ENCODE assay signal across 7 cellular contexts in the genomic region with DNA sequence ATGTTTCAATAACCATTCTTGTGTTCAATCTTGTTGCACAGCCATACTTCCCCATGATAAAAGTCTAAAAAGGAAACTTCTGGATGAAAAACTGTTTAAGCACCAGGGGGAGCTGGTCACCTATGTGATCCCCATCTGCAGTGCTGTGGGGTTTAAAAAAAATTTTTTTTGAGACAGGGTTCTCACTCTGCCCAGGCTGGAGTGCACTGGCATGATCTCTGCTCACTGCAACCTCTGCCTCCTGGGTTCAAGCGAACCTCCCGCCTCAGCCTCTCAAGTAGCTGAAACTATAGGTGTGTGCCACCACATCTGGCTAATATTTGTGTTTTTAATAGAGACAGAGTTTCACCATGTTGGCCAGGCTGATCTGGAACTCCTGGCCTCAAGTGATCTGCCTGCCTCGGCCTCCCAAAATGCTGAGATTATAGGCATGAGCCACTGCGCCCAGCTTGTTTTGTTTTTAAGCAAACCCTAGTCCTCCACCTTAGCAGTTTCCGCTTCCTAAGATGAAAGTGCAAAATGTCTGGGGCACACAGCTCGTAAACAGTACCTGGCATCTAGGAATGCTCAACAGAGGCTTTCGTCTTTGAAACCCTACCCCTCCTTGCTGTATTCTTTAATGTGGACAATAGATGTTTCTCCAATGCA. TPM values are rescaled to one million over a fixed set of nuclear protein-coding genes. Genes with fewer than 3 reads are reported as not detected.
DNase-seq lines count a peak whose midpoint lies in the region; ATAC-seq, FAIRE-seq and TF ChIP-seq lines count a peak whose summit lies in the region.

No MANE protein-coding gene starts in this region.

- peaks cover 7% of the 10 kb centered on the region; the same call in 1 of the 2 replicates for H3K9me3 Mint-ChIP-seq in WTC11

- H3K14ac ChIP-seq in trophoblast cell (ENCODE audit: low read length), result no peak overlapping the region

- peak; percentile 52 for TF ChIP-seq CTCF in WTC11 (IDR thresholded peaks at IDR 0.05)

- peaks cover 4% of the 10 kb centered on the region; the same call in 1 of the 2 replicates for H3K4me1 Mint-ChIP-seq in WTC11

- peak; percentile 90 for FAIRE-seq in G401.6 (lab: Jason Lieb, UNC)

- no CpG with 5 or more reads among the region's 7 CpGs for WGBS in trophoblast cell (ENCODE audit: extremely low coverage, insufficient coverage, insufficient read length)

- no peak overlapping the region for H2BK120ac ChIP-seq in trophoblast cell (ENCODE audit: insufficient read depth, low read length, poor library complexity)

- no peaks in the 10 kb centered on the region for H3K9me3 ChIP-seq in trophoblast cell (ENCODE audit: insufficient read depth, low read depth, low read length)

- no peak overlapping the region for H2BK12ac ChIP-seq in trophoblast cell (ENCODE audit: low read length)

- no peak overlapping the region for H3K9ac ChIP-seq in trophoblast cell (ENCODE audit: low read length)

- no peak overlapping the region for H3K18ac ChIP-seq in trophoblast cell (ENCODE audit: low read length)

- H3K79me2 ChIP-seq in trophoblast cell (ENCODE audit: control insufficient read depth, insufficient read depth, low read length, poor library complexity), result no peaks in the 10 kb centered on the region

- no peak overlapping the region for H3K4ac ChIP-seq in trophoblast cell (ENCODE audit: low read depth, low read length)

- H3K27ac ChIP-seq in trophoblast cell (ENCODE audit: low read depth, low read length), result no peak overlapping the region

- no peak overlapping the region for H4K12ac ChIP-seq in trophoblast cell (ENCODE audit: low read depth, low read length)

- CTCF ChIA-PET in WTC11 (lab: Charles Lee), result interaction anchor here (0.6 to 2.8 kb wide), 11 partner anchors 8 to 1217 kb away, joined by 3 to 17 read pairs (median 4); no protein-coding TSS in a partner anchor

- H4K91ac ChIP-seq in trophoblast cell (ENCODE audit: low read depth, low read length), result no peak overlapping the region

- no peak overlapping the region for H3K4me2 ChIP-seq in trophoblast cell (ENCODE audit: low read length)

- H3K27me3 Mint-ChIP-seq in WTC11 (ENCODE audit: low read depth), result no peaks in the 10 kb centered on the region

- no peak overlapping the region for H3K27ac Mint-ChIP-seq in WTC11

- H2AFZ ChIP-seq in trophoblast cell (ENCODE audit: insufficient read depth, low read length, poor library complexity), result no peak overlapping the region

- no peak overlapping the region for H2AK5ac ChIP-seq in trophoblast cell (ENCODE audit: low read length)

- H3K36me3 ChIP-seq in trophoblast cell (ENCODE audit: control insufficient read depth in 1 of 2, insufficient read depth in 2 of 2, low read length in 2 of 2), result no peaks in the 10 kb centered on the region

- no peak overlapping the region for H4K8ac ChIP-seq in trophoblast cell (ENCODE audit: low read depth, low read length)

- ATAC-seq in GM21786 (IDR thresholded peaks at IDR 0.05; ENCODE audit: unreplicated experiment) (peak; percentile 79), WTC11 (peak; percentile 83), esophagus mucosa (peak; percentile 57)

- H3K27me3 ChIP-seq in trophoblast cell (ENCODE audit: insufficient read depth, low read length), result no peaks in the 10 kb centered on the region

- H3K36me3 Mint-ChIP-seq in WTC11, result no peaks in the 10 kb centered on the region

- H3K4me3 ChIP-seq in trophoblast cell (ENCODE audit: low read depth, low read length), result no peak overlapping the region

- H3K23ac ChIP-seq in trophoblast cell (ENCODE audit: low read length), result no peak overlapping the region

- H2BK5ac ChIP-seq in trophoblast cell (ENCODE audit: low read depth, low read length, poor library complexity), result no peak overlapping the region

- H3K4me3 Mint-ChIP-seq in WTC11, result no peak overlapping the region

- POLR2A ChIA-PET in WTC11 (lab: Charles Lee), result no interaction called here

- DNase-seq in MV-4-11 (lab: John Stamatoyannopoulos, UW), result peak; percentile 63
- peak; percentile 24 for DNase-seq in WTC11 (ENCODE audit: low spot score)
- DNase-seq in trophoblast cell, result peak; percentile 21 to 58
- DNase-seq in NCI-H1048 (lab: John Stamatoyannopoulos, UW), result no peak

- H3K79me1 ChIP-seq in trophoblast cell (ENCODE audit: low read length), result peaks cover 1% of the 10 kb centered on the region

- H3K4me1 ChIP-seq in trophoblast cell (ENCODE audit: control insufficient read depth in 1 of 2, insufficient read depth in 2 of 2, low read length in 2 of 2), result peaks cover 4 to 5% of the 10 kb centered on the region in 2 experiments

TF ChIP-seq in WTC11, 78 proteins besides CTCF, POLR2A, EP300 and RAD21:
- no peak for TF ChIP-seq ZNF219 (CRISPR knock-in tag; IDR thresholded peaks at IDR 0.05; ENCODE audit: borderline replicate concordance)
- no peak for TF ChIP-seq ZNF423 (CRISPR knock-in tag; IDR thresholded peaks at IDR 0.05)
- no peak for TF ChIP-seq FOXJ3 (CRISPR knock-in tag; IDR thresholded peaks at IDR 0.05; ENCODE audit: borderline replicate concordance)
- TF ChIP-seq, protein P1, sequence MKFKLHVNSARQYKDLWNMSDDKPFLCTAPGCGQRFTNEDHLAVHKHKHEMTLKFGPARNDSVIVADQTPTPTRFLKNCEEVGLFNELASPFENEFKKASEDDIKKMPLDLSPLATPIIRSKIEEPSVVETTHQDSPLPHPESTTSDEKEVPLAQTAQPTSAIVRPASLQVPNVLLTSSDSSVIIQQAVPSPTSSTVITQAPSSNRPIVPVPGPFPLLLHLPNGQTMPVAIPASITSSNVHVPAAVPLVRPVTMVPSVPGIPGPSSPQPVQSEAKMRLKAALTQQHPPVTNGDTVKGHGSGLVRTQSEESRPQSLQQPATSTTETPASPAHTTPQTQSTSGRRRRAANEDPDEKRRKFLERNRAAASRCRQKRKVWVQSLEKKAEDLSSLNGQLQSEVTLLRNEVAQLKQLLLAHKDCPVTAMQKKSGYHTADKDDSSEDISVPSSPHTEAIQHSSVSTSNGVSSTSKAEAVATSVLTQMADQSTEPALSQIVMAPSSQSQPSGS (CRISPR knock-in tag; IDR thresholded peaks at IDR 0.05; ENCODE audit: borderline replicate concordance, low read depth), result no peak

RNA-seq across cellular contexts. Expression of gene DNAJA2, which starts 25.4 kb away (rescaled TPM):
- total RNA-seq in WTC11 (2021) (101 to 103 TPM (median 102 TPM) in 3 replicates), esophagus mucosa (44.6 TPM)
- 76.0 and 76.3 TPM in 2 replicates for polyA plus RNA-seq in trophoblast cell (2013)
